7 cellular contexts compared by ENCODE assay signal in the genomic region with DNA sequence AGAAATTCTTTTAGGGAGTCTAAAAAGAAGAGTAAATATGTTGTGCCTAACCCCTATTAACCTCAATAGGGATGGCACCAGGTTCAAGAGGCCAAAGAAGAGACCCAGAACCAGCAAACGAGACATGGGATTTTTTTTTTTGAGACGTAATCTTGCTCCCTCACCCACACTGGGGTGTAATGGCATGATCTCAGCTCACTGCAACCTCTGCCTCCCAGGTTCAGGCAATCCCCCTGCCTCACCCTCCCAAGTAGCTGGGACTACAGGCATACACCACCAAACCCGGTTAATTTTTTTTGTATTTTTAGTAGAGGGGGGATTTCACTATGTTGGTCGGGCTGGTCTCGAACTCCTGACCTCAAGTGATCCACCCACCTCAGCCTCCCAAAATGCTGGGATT. TPM values are rescaled to one million over a fixed set of nuclear protein-coding genes. Genes with fewer than 3 reads are reported as not detected.
A peak's percentile ranks its signal among the peaks of the same experiment; 100 is the strongest.
DNase-seq lines count a peak whose midpoint lies in the region; ATAC-seq and TF ChIP-seq lines count a peak whose summit lies in the region.
"Not testable (repeated sequence)": the region's sequence is repeated elsewhere in the genome, so short reads cannot be mapped to it uniquely, and the experiment has no call there.

No MANE protein-coding gene starts in this region.

- H3K9ac ChIP-seq in endodermal cell (ENCODE audit: extremely low read depth, low read length, poor library complexity, severe bottlenecking): not testable (repeated sequence)

- H3K27ac ChIP-seq in HL-60 (replicated peaks) (peak overlapping the region; percentile 59; the same call in 1 of the 2 replicates), tibial artery (peak overlapping the region; percentile 29 to 54)
- H3K27ac ChIP-seq in endodermal cell (ENCODE audit: low read depth, low read length): not testable (repeated sequence)

- 66 to 72% methylated on average over 4 of the region's 5 CpGs for WGBS in endodermal cell (ENCODE audit: insufficient coverage in 1 of 2, insufficient read length in 1 of 2), 2 experiments

- H3K9me3 Mint-ChIP-seq in CD14-positive monocyte; WTC11; endodermal cell; mesothelial cell of epicardium; progenitor cell of endocrine pancreas (ENCODE audit: low read depth): not testable (repeated sequence)

- H3K27me3 Mint-ChIP-seq in CD14-positive monocyte (ENCODE audit: low read depth in 3 of 3); WTC11 (ENCODE audit: low read depth); endodermal cell (ENCODE audit: insufficient read depth); mesothelial cell of epicardium (ENCODE audit: low read depth); progenitor cell of endocrine pancreas: not testable (repeated sequence)

- TF ChIP-seq CTCF in CD14-positive monocyte (IDR thresholded peaks at IDR 0.05); HL-60 (IDR thresholded peaks at IDR 0.05; ENCODE audit: insufficient read depth, low read length); WTC11 (IDR thresholded peaks at IDR 0.05); endodermal cell (conservative IDR thresholded peaks at IDR 0.05); mesothelial cell of epicardium (IDR thresholded peaks at IDR 0.05; ENCODE audit: unreplicated experiment); progenitor cell of endocrine pancreas (IDR thresholded peaks at IDR 0.05; ENCODE audit: unreplicated experiment); tibial artery (IDR thresholded peaks at IDR 0.05): not testable (repeated sequence)

- CTCF ChIA-PET in WTC11 (lab: Charles Lee): not testable (repeated sequence)

- H3K27ac Mint-ChIP-seq in CD14-positive monocyte (peak overlapping the region; percentile 3 to 95 (median 84)), WTC11 (peak overlapping the region; percentile 58; the same call in 1 of the 2 replicates), endodermal cell (peak overlapping the region; percentile 60), mesothelial cell of epicardium (peak overlapping the region; percentile 39), progenitor cell of endocrine pancreas (peak overlapping the region; percentile 15)

- not testable (repeated sequence) for H3K4me3 ChIP-seq in HL-60 (replicated peaks; ENCODE audit: insufficient read depth, low read length); endodermal cell (ENCODE audit: low read length); tibial artery

- H3K27me3 ChIP-seq in HL-60 (ENCODE audit: insufficient read depth, poor library complexity, severe bottlenecking); endodermal cell (ENCODE audit: control insufficient read depth, insufficient read depth, low read length, poor library complexity, severe bottlenecking); tibial artery: not testable (repeated sequence)

- peaks cover 21% of the 10 kb centered on the region for H3K9me3 ChIP-seq in endodermal cell (ENCODE audit: control insufficient read depth, low read length)
- H3K9me3 ChIP-seq in tibial artery: not testable (repeated sequence)

- not testable (repeated sequence) for DNase-seq in CD14-positive monocyte (ENCODE audit: low spot score); HL-60 (ENCODE audit: low read depth in 1 of 2, low spot score in 1 of 2); WTC11 (ENCODE audit: low spot score); endodermal cell; mesothelial cell of epicardium (ENCODE audit: low spot score in 2 of 2, unreplicated experiment in 2 of 2); progenitor cell of endocrine pancreas (ENCODE audit: low spot score, unreplicated experiment); tibial artery

- H3K4me1 Mint-ChIP-seq in CD14-positive monocyte (peaks cover 36% of the 10 kb centered on the region), WTC11 (peaks cover 20% of the 10 kb centered on the region), endodermal cell (peaks cover 10% of the 10 kb centered on the region), progenitor cell of endocrine pancreas (ENCODE audit: low read depth) (peaks cover 14% of the 10 kb centered on the region)
- not testable (repeated sequence) for H3K4me1 Mint-ChIP-seq in mesothelial cell of epicardium

- not testable (repeated sequence) for ATAC-seq in WTC11

- H3K4me1 ChIP-seq in endodermal cell (ENCODE audit: control insufficient read depth, insufficient read depth, low read length): not testable (repeated sequence)
- peaks cover 0 to 33% (median 18%) of the 10 kb centered on the region in 4 donors for H3K4me1 ChIP-seq in tibial artery

- not testable (repeated sequence) for H3K4me3 Mint-ChIP-seq in CD14-positive monocyte; WTC11; endodermal cell; mesothelial cell of epicardium; progenitor cell of endocrine pancreas (ENCODE audit: low read depth)

- peaks cover 63% of the 10 kb centered on the region for H3K36me3 ChIP-seq in endodermal cell (ENCODE audit: control insufficient read depth, insufficient read depth, low read length)
- H3K36me3 ChIP-seq in tibial artery: not testable (repeated sequence)

- intact Hi-C loops in CD14-positive monocyte (cut with micrococcal nuclease): loop anchor here in 1 of 2 donors (5.0 kb wide), 1 partner anchor 36 kb away; a partner anchor contains a TSS
- intact Hi-C loops in tibial artery (cut with DNase I; ENCODE audit: low total_unique reads): not testable (repeated sequence)

- POLR2A ChIA-PET in WTC11 (lab: Charles Lee): not testable (repeated sequence)

- peaks cover 21 to 41% of the 10 kb centered on the region in 2 donors for H3K36me3 Mint-ChIP-seq in CD14-positive monocyte
- peaks cover 24% of the 10 kb centered on the region for H3K36me3 Mint-ChIP-seq in WTC11
- peaks cover 64% of the 10 kb centered on the region for H3K36me3 Mint-ChIP-seq in endodermal cell (ENCODE audit: low read depth)
- peaks cover 43% of the 10 kb centered on the region for H3K36me3 Mint-ChIP-seq in mesothelial cell of epicardium
- peaks cover 29% of the 10 kb centered on the region for H3K36me3 Mint-ChIP-seq in progenitor cell of endocrine pancreas (ENCODE audit: insufficient read depth)

RNA-seq across cellular contexts. Expression of a gene that starts 36.7 kb away (rescaled TPM):
- 1 to 10 TPM; 5.0 TPM for polyA plus RNA-seq in CD14-positive monocyte
- total RNA-seq in WTC11 (2021) (20.6 to 29.3 TPM (median 23.6 TPM) in 3 replicates), endodermal cell (10 to 100 TPM; 41.0 to 51.1 TPM), mesothelial cell of epicardium (51.8 to 57.4 TPM (median 52.4 TPM) in 3 replicates), progenitor cell of endocrine pancreas (52.5 and 54.0 TPM in 2 replicates)
- 22.6 TPM for polyA plus RNA-seq in endodermal cell (2013, experiment 1 of 2)
- 21.1 TPM for polyA plus RNA-seq in endodermal cell (2013, experiment 2 of 2)

Comparison
In these comparisons a context has a peak if more than half of its experiments do, and no peak if none do; other contexts are left out.
1. H3K27ac Mint-ChIP-seq: peak in every context shown above with its lines; median percentile 84 in CD14-positive monocyte; 60 in endodermal cell; 58 in WTC11; 39 in mesothelial cell of epicardium; 15 in progenitor cell of endocrine pancreas.